ENCODE assay signal across 9 cellular contexts in the genomic region with DNA sequence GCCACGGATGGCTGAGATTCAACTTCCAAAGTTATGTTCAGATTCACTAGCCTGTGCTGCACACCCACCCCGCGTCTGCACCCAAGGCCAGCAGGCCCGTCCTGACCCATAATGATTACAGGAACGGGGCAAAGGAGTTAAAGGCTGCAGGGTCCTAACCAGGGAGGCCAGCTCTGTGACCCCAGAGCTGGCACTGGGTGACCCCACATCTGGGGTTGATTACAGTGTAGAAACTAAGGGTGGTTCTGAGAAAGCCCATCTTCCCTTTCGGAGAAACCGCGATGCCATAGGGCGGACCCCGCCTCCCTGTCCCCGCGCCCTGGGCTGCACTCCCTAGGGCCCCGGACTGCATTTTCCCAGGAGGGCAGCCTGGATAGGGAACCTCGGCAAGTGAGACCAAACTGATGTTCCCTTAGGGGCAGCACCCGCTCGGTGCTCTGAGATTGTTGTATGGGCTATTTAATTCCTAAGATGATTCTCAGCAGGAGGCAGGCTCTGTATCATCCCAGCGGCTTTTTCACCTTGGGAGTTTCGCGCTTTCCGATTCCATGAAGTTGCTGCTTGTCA. TPM values are rescaled to one million over a fixed set of nuclear protein-coding genes. Genes with fewer than 3 reads are reported as not detected.
A peak's percentile ranks its signal among the peaks of the same experiment; 100 is the strongest.
DNase-seq lines count a peak whose midpoint lies in the region; ATAC-seq lines count a peak whose summit lies in the region.
"Had no signal": no experiment of that assay in that cellular context is flagged by ENCODE, and none has a peak within 500 bp of the region (broad histone marks: within the 10 kb centered on the region; RNA-seq: fewer than 3 reads in every experiment).

No MANE protein-coding gene starts in this region.

- peaks cover 11% of the 10 kb centered on the region for H3K27me3 ChIP-seq in thymus (ENCODE audit: control insufficient read depth, insufficient read depth)

- no peaks in the 10 kb centered on the region for H3K9me3 ChIP-seq in thymus (ENCODE audit: control insufficient read depth)

- H3K4me3 ChIP-seq in thymus (ENCODE audit: low read length) = peak overlapping the region; percentile 44

- peaks cover 4% of the 10 kb centered on the region for H3K27me3 Mint-ChIP-seq in activated naive CD8-positive, alpha-beta T cell treated with anti-CD3 and anti-CD28 coated beads, Interleukin-2, amount 50 U/mL, for 24 hours

- H3K9me3 Mint-ChIP-seq in activated naive CD8-positive, alpha-beta T cell treated with anti-CD3 and anti-CD28 coated beads, Interleukin-2, amount 50 U/mL, for 24 hours = no peaks in the 10 kb centered on the region

- H3K4me1 Mint-ChIP-seq in activated naive CD8-positive, alpha-beta T cell treated with anti-CD3 and anti-CD28 coated beads, Interleukin-2, amount 50 U/mL, for 24 hours = peaks cover 8% of the 10 kb centered on the region

- H3K4me1 ChIP-seq in thymus (ENCODE audit: control insufficient read depth, insufficient read depth, low read length) = no peaks in the 10 kb centered on the region

- peak overlapping the region; percentile 70 for H3K4me3 Mint-ChIP-seq in activated naive CD8-positive, alpha-beta T cell treated with anti-CD3 and anti-CD28 coated beads, Interleukin-2, amount 50 U/mL, for 24 hours

- no peak for ATAC-seq in activated naive CD8-positive, alpha-beta T cell treated with anti-CD3 and anti-CD28 coated beads, Interleukin-2, amount 50 U/mL, for 24 hours
- peak; percentile 12 for ATAC-seq in left colon
- ATAC-seq in GM18909 (IDR thresholded peaks at IDR 0.05; ENCODE audit: poor library complexity, unreplicated experiment) = no peak
- no peak for ATAC-seq in GM18870 (IDR thresholded peaks at IDR 0.05; ENCODE audit: unreplicated experiment)

- H3K36me3 Mint-ChIP-seq in activated naive CD8-positive, alpha-beta T cell treated with anti-CD3 and anti-CD28 coated beads, Interleukin-2, amount 50 U/mL, for 24 hours (ENCODE audit: low read depth) = no peaks in the 10 kb centered on the region

- 23% methylated on average over 20 of the region's 20 CpGs for WGBS in thymus

- intact Hi-C loops in left colon (cut with DNase I, micrococcal nuclease) = no loop called here

- H3K27ac ChIP-seq in thymus (ENCODE audit: low read depth) = no peak overlapping the region

- no peaks in the 10 kb centered on the region for H3K36me3 ChIP-seq in thymus (ENCODE audit: control insufficient read depth, insufficient read depth)

- no peak overlapping the region for H3K27ac Mint-ChIP-seq in activated naive CD8-positive, alpha-beta T cell treated with anti-CD3 and anti-CD28 coated beads, Interleukin-2, amount 50 U/mL, for 24 hours

- DNase-seq in activated CD8-positive, alpha-beta memory T cell treated with anti-CD3 and anti-CD28 coated beads for 24 hours = peak; percentile 57
- no peak for DNase-seq in activated CD8-positive, alpha-beta memory T cell treated with anti-CD3 and anti-CD28 coated beads, Interleukin-2, amount 50 U/mL, for 4 hours
- no peak for DNase-seq in activated naive CD8-positive, alpha-beta T cell treated with anti-CD3 and anti-CD28 coated beads, Interleukin-2, amount 50 U/mL, for 24 hours
- DNase-seq in left colon (no peak), kidney glomerular epithelial cell (lab: John Stamatoyannopoulos, UW) (no peak)
- DNase-seq: DND-41 had no signal

RNA-seq across cellular contexts. Expression of gene GPR148, which starts 2.2 kb away (rescaled TPM):
- not detected for total RNA-seq in left colon
- 0.05 TPM for polyA plus RNA-seq in thymus

RNA-seq across cellular contexts. Expression of gene AMER3, which starts 28.6 kb away (rescaled TPM):
- total RNA-seq in left colon = under 1 TPM; 0.40 to 0.42 TPM
- polyA plus RNA-seq in thymus = 0.02 TPM
